ENCODE assay signal across 8 cellular contexts in genomic region chrX:2497961-2498780, GRCh38. TPM values are rescaled to one million over a fixed set of nuclear protein-coding genes. Genes with fewer than 3 reads are reported as not detected.
DNase-seq lines count a peak whose midpoint lies in the region; ATAC-seq and TF ChIP-seq lines count a peak whose summit lies in the region.

No MANE protein-coding gene starts in this region.

- no peaks in the 10 kb centered on the region for H3K27me3 ChIP-seq in ACC112 (ENCODE audit: insufficient read depth, low read length)
- H3K27me3 ChIP-seq in endocrine pancreas (ENCODE audit: control insufficient read depth, insufficient read depth, low read length): no peaks in the 10 kb centered on the region
- no peaks in the 10 kb centered on the region for H3K27me3 ChIP-seq in muscle layer of colon (ENCODE audit: control insufficient read depth in 1 of 2, insufficient read depth in 2 of 2, low read length in 2 of 2)
- no peaks in the 10 kb centered on the region for H3K27me3 ChIP-seq in PC-9 (ENCODE audit: insufficient read depth, low read depth)

- H3K9ac ChIP-seq in endocrine pancreas (ENCODE audit: control insufficient read depth, insufficient read depth, low read length): no peak overlapping the region
- peak overlapping the region; percentile 22 for H3K9ac ChIP-seq in muscle layer of colon (ENCODE audit: low read length)

- DNase-seq in LNCaP clone FGC (ENCODE audit: low read depth): no peak
- no peak for DNase-seq in nucleus accumbens (lab: John Stamatoyannopoulos, UW)
- no peak for DNase-seq in PC-9

- no peaks in the 10 kb centered on the region for H3K9me3 ChIP-seq in endocrine pancreas (ENCODE audit: control insufficient read depth, low read length)
- no peaks in the 10 kb centered on the region for H3K9me3 ChIP-seq in muscle layer of colon (ENCODE audit: low read length)
- H3K9me3 ChIP-seq in PC-9 (ENCODE audit: insufficient read depth, low read depth): no peaks in the 10 kb centered on the region

- H3K4me2 ChIP-seq in PC-9: no peak overlapping the region

- no TSS peak for BruUV-seq in PC-9 (replicated peaks; lab: Mats Ljungman, UMichigan)

- peaks cover 3% of the 10 kb centered on the region; the same call in 1 of the 2 replicates for H4K20me1 ChIP-seq in PC-9 (ENCODE audit: insufficient read depth)

- ATAC-seq in HG03521 (IDR thresholded peaks at IDR 0.05; ENCODE audit: unreplicated experiment) (no peak), HG03097 (IDR thresholded peaks at IDR 0.05; ENCODE audit: low FRiP score, unreplicated experiment) (no peak)

- intact Hi-C loops in PC-9 (cut with micrococcal nuclease; ENCODE audit: unreplicated experiment): no loop called here

- H3K36me3 ChIP-seq in ACC112 (ENCODE audit: insufficient read depth, low read length) (peaks cover 10% of the 10 kb centered on the region), endocrine pancreas (ENCODE audit: control insufficient read depth, insufficient read depth, low read length) (no peaks in the 10 kb centered on the region), muscle layer of colon (ENCODE audit: insufficient read depth, low read length) (no peaks in the 10 kb centered on the region), PC-9 (ENCODE audit: low read depth) (no peaks in the 10 kb centered on the region)

- CTCF ChIA-PET in PC-9 (lab: Charles Lee): no interaction called here

- H3K9me2 ChIP-seq in PC-9 (ENCODE audit: insufficient read depth): no peaks in the 10 kb centered on the region

- H3K4me3 ChIP-seq in ACC112 (ENCODE audit: low read depth, low read length) (peak overlapping the region; percentile 98), LNCaP clone FGC (ENCODE audit: low read depth, low read length) (peak overlapping the region; percentile 79), endocrine pancreas (ENCODE audit: control insufficient read depth, insufficient read depth, low read length) (peak overlapping the region; percentile 65), muscle layer of colon (ENCODE audit: low read depth in 1 of 2, low read length in 2 of 2) (peak overlapping the region; percentile 26 to 75), PC-9 (no peak overlapping the region)

- H3F3A ChIP-seq in PC-9 (ENCODE audit: insufficient read depth, low read depth): peaks cover 8% of the 10 kb centered on the region; the same call in 1 of the 2 replicates

- H3K79me2 ChIP-seq in ACC112 (ENCODE audit: control insufficient read depth, insufficient read depth, low read length, unreplicated experiment): peaks cover 57% of the 10 kb centered on the region
- H3K79me2 ChIP-seq in PC-9 (ENCODE audit: low read depth): peaks cover 19% of the 10 kb centered on the region

- peak overlapping the region; percentile 36; the same call in 1 of the 2 replicates for H3K27ac ChIP-seq in ACC112 (ENCODE audit: low read depth, low read length)
- peak overlapping the region; percentile 78 for H3K27ac ChIP-seq in muscle layer of colon (ENCODE audit: low read depth, low read length)
- H3K27ac ChIP-seq in PC-9: no peak overlapping the region

- TF ChIP-seq CTCF in LNCaP clone FGC (IDR thresholded peaks at IDR 0.05; ENCODE audit: control insufficient read depth, extremely low read depth, insufficient read depth) (no peak), PC-9 (conservative IDR thresholded peaks at IDR 0.05) (no peak)

- POLR2A ChIA-PET in PC-9 (lab: Charles Lee; ENCODE audit: unreplicated experiment): no interaction called here

- H2AFZ ChIP-seq in ACC112 (ENCODE audit: low read length, unreplicated experiment): peak overlapping the region; percentile 18
- H2AFZ ChIP-seq in PC-9: no peak overlapping the region

- H3K4me1 ChIP-seq in ACC112 (ENCODE audit: control insufficient read depth, insufficient read depth, low read length, unreplicated experiment): peaks cover 26% of the 10 kb centered on the region
- H3K4me1 ChIP-seq in endocrine pancreas (ENCODE audit: control insufficient read depth, insufficient read depth, low read length): peaks cover 8% of the 10 kb centered on the region
- peaks cover 26% of the 10 kb centered on the region for H3K4me1 ChIP-seq in muscle layer of colon (ENCODE audit: insufficient read depth, low read length)
- peaks cover 21% of the 10 kb centered on the region for H3K4me1 ChIP-seq in PC-9 (replicated peaks; ENCODE audit: insufficient read depth)

RNA-seq across cellular contexts. Expression of gene DHRSX, which starts 2.6 kb away (rescaled TPM):
- total RNA-seq in PC-9 (2021): 13.2 and 15.2 TPM in 2 replicates

RNA-seq across cellular contexts. Expression of gene ZBED1, which starts 2.6 kb away (rescaled TPM):
- 11.1 and 14.0 TPM in 2 replicates for total RNA-seq in PC-9 (2021)
